In the genomic region with DNA sequence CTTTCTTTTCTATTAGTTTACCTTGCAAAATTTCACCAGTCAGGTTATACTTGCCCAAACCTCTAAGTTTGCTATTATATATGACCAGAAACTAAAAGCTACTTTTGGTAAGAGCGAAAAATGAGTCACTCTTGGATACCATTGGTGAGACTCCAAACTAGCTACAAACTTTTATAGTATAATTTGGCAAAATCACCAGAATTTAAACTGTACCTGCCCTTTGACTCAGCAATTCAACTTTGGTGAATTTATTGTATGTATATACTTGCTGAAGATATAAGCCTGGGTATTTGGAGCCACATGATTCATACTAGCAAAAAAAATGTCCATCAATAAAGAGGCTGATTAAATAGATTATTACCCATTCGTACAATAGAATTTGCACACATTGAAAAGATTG, we compare ENCODE assay signal across 11 cellular contexts.
"Had no signal": no experiment of that assay in that cellular context is flagged by ENCODE, and none has a peak within 500 bp of the region (broad histone marks: within the 10 kb centered on the region; RNA-seq: fewer than 3 reads in every experiment).

No MANE protein-coding gene starts in this region.

- FAIRE-seq: H1, H54 had no signal

- H3K9me3 ChIP-seq: HAP-1 had no signal

- H3K9ac ChIP-seq: GM23248 had no signal

- H3K27ac ChIP-seq: GM23248 had no signal

- H2AFZ ChIP-seq: GM23248, GM23338 had no signal

- H3K4me3 ChIP-seq: GM23248, GM23338, HAP-1 had no signal

- ATAC-seq: GM23338, HCT116 had no signal

- H3K4me2 ChIP-seq: GM23338 had no signal

- DNase-seq: GM23248, GOT3, H7, H9, HCEC 1CT, HFFc6 had no signal

- H3K36me3 ChIP-seq: HAP-1 had no signal
